In the genomic region with DNA sequence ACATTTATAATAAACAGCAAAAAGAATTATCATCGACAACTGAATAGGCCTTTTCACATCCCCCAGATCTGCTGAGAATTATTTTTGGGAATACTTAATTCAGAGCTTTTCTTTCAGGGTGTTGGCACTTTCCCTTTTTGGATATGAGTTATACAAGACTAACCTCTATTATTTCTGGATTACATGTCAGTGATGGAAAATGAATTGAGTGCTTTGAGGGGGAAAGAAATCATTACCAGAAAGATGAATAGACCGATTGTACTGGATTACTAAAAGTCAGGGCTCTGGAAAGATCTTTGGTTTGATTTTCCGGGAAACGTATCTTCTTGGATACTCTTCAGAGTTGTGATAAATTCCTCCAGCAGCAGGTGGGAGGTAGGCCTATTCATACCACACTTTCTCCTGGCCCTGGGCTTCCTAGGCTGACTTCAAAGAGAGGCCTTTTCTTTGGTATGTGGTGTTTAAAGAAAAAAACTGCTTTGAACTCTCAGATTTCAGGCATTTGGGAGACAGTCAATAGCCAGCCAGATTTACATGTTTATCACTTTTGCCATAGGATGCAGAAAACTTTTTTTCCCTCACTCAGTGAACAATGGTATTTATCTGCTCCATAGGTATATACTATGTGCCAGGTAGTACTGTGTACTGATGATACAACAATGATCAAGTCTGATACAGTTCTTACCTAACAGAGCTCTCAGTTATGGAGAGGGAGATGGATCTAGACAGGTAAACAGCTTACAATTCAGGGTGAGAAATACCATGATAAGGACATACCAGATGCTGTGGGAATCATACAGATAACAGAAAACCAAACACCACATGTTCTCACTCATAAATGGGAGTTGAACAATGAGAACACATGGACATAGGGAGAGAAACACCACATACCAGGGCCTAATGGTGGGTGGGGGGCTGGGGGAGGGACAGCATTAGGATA, we compare ENCODE assay signal across 23 cellular contexts.
DNase-seq lines count a peak whose midpoint lies in the region; ATAC-seq and TF ChIP-seq lines count a peak whose summit lies in the region.
"Had no signal": no experiment of that assay in that cellular context is flagged by ENCODE, and none has a peak within 500 bp of the region (broad histone marks: within the 10 kb centered on the region; RNA-seq: fewer than 3 reads in every experiment).

No MANE protein-coding gene starts in this region.

- BruUV-seq in PC-3 (replicated peaks; lab: Mats Ljungman, UMichigan), result no TSS peak

- CTCF ChIA-PET in activated CD8-positive, alpha-beta T cell treated with anti-CD3 and anti-CD28 coated beads, Interleukin-2, amount 10 ng/mL, durations not matched to agents 7 days and 5 days (lab: Charles Lee), result no interaction called here
- CTCF ChIA-PET in PC-3 (lab: Charles Lee), result no interaction called here

- intact Hi-C loops in PC-3 (cut with micrococcal nuclease), result no loop called here

- H3K27ac Mint-ChIP-seq in activated CD8-positive, alpha-beta T cell treated with anti-CD3 and anti-CD28 coated beads, Interleukin-2, amount 10 ng/mL, durations not matched to agents 7 days and 5 days, result no peak overlapping the region
- H3K27ac Mint-ChIP-seq: activated naive CD8-positive, alpha-beta T cell treated with anti-CD3 and anti-CD28 coated beads for 36 hours; activated T-helper 2 cell treated with anti-CD3 and anti-CD28 coated beads, Interferon-gamma antibody, Interleukin-2, Interleukin-4, amounts not matched to agents 10 μg/mL and 5 μg/mL and 100 μg/mL, durations not matched to agents 14 hours and 24 hours and 36 hours; CD4-positive, alpha-beta memory T cell; natural killer cell; stimulated activated memory B cell treated with anti-CD40 and anti-IgM and Interleukin-4, amounts not matched to agents 10 μg/mL and 1 μg/mL and 100 μg/mL, for 72 hours had no signal

- H3K27me3 ChIP-seq in HUES64 (ENCODE audit: insufficient read depth, low read length), result no peaks in the 10 kb centered on the region
- no peaks in the 10 kb centered on the region for H3K27me3 ChIP-seq in PC-3 (ENCODE audit: low read length)
- H3K27me3 ChIP-seq: left lung had no signal

- no peak overlapping the region for H3K4me3 Mint-ChIP-seq in activated CD8-positive, alpha-beta T cell treated with anti-CD3 and anti-CD28 coated beads, Interleukin-2, amount 10 ng/mL, durations not matched to agents 7 days and 5 days
- H3K4me3 Mint-ChIP-seq: activated naive CD8-positive, alpha-beta T cell treated with anti-CD3 and anti-CD28 coated beads for 36 hours; CD4-positive, alpha-beta memory T cell; natural killer cell; stimulated activated memory B cell treated with anti-CD40 and anti-IgM and Interleukin-4, amounts not matched to agents 10 μg/mL and 1 μg/mL and 100 μg/mL, for 72 hours had no signal

- no peaks in the 10 kb centered on the region for H3K27me3 Mint-ChIP-seq in activated CD8-positive, alpha-beta T cell treated with anti-CD3 and anti-CD28 coated beads, Interleukin-2, amount 10 ng/mL, durations not matched to agents 7 days and 5 days (ENCODE audit: low read depth)
- H3K27me3 Mint-ChIP-seq: activated naive CD8-positive, alpha-beta T cell treated with anti-CD3 and anti-CD28 coated beads for 36 hours; CD4-positive, alpha-beta memory T cell; stimulated activated memory B cell treated with anti-CD40 and anti-IgM and Interleukin-4, amounts not matched to agents 10 μg/mL and 1 μg/mL and 100 μg/mL, for 72 hours had no signal

- no peak for TF ChIP-seq CTCF in PC-3 (conservative IDR thresholded peaks at IDR 0.05; ENCODE audit: low read depth, low read length)

- peaks cover 10% of the 10 kb centered on the region for H3K4me1 ChIP-seq in HUES64 (ENCODE audit: insufficient read depth, low read length)
- peaks cover 9% of the 10 kb centered on the region for H3K4me1 ChIP-seq in PC-3 (ENCODE audit: insufficient read depth, low read length)
- H3K4me1 ChIP-seq: left lung had no signal

- H3K4me2 ChIP-seq in PC-3 (ENCODE audit: low read length), result no peak overlapping the region
- H3K4me2 ChIP-seq: KMS-11 had no signal

- H4K20me1 ChIP-seq in PC-3 (ENCODE audit: low read length), result no peaks in the 10 kb centered on the region

- no peaks in the 10 kb centered on the region for H3K79me2 ChIP-seq in PC-3 (ENCODE audit: low read length)

- no peak overlapping the region for H2AFZ ChIP-seq in PC-3 (ENCODE audit: low read length)

- H3K9me3 Mint-ChIP-seq in activated CD8-positive, alpha-beta T cell treated with anti-CD3 and anti-CD28 coated beads, Interleukin-2, amount 10 ng/mL, durations not matched to agents 7 days and 5 days (ENCODE audit: insufficient read depth), result peaks cover 7% of the 10 kb centered on the region
- H3K9me3 Mint-ChIP-seq: activated naive CD8-positive, alpha-beta T cell treated with anti-CD3 and anti-CD28 coated beads for 36 hours; CD4-positive, alpha-beta memory T cell; natural killer cell had no signal

- H3K36me3 ChIP-seq in HUES64 (ENCODE audit: insufficient read depth, low read length) (no peaks in the 10 kb centered on the region), PC-3 (ENCODE audit: low read depth, low read length) (no peaks in the 10 kb centered on the region)
- H3K36me3 ChIP-seq: left lung had no signal

- peak overlapping the region; percentile 46; the same call in 1 of the 2 replicates for H3K27ac ChIP-seq in HUES64 (ENCODE audit: low read depth, low read length)
- H3K27ac ChIP-seq in PC-3 (ENCODE audit: low read length), result no peak overlapping the region
- H3K27ac ChIP-seq: KMS-11, left lung had no signal

- no peaks in the 10 kb centered on the region for H3K36me3 Mint-ChIP-seq in activated CD8-positive, alpha-beta T cell treated with anti-CD3 and anti-CD28 coated beads, Interleukin-2, amount 10 ng/mL, durations not matched to agents 7 days and 5 days (ENCODE audit: low read depth)
- H3K36me3 Mint-ChIP-seq: natural killer cell had no signal

- POLR2A ChIA-PET in activated CD8-positive, alpha-beta T cell treated with anti-CD3 and anti-CD28 coated beads, Interleukin-2, amount 10 ng/mL, durations not matched to agents 7 days and 5 days (lab: Charles Lee), result no interaction called here
- POLR2A ChIA-PET in PC-3 (lab: Charles Lee; ENCODE audit: unreplicated experiment), result no interaction called here

- H3K9me2 ChIP-seq in PC-3 (replicated peaks; ENCODE audit: low read length), result no peaks in the 10 kb centered on the region

- H3F3A ChIP-seq in PC-3 (ENCODE audit: low read length, unreplicated experiment), result no peaks in the 10 kb centered on the region

- H3K4me1 Mint-ChIP-seq in activated CD8-positive, alpha-beta T cell treated with anti-CD3 and anti-CD28 coated beads, Interleukin-2, amount 10 ng/mL, durations not matched to agents 7 days and 5 days (ENCODE audit: low read depth), result no peaks in the 10 kb centered on the region
- H3K4me1 Mint-ChIP-seq: activated naive CD8-positive, alpha-beta T cell treated with anti-CD3 and anti-CD28 coated beads for 36 hours; CD4-positive, alpha-beta memory T cell; natural killer cell had no signal

- H3K4me3 ChIP-seq in HUES64 (ENCODE audit: low read length), result no peak overlapping the region
- no peak overlapping the region for H3K4me3 ChIP-seq in PC-3 (ENCODE audit: low read length)
- H3K4me3 ChIP-seq: left lung had no signal

- ATAC-seq in activated CD8-positive, alpha-beta T cell treated with anti-CD3 and anti-CD28 coated beads, Interleukin-2, amount 10 ng/mL, durations not matched to agents 7 days and 5 days, result no peak
- no peak for ATAC-seq in PC-3
- ATAC-seq: left lung; natural killer cell; stimulated activated memory B cell treated with anti-CD40 and anti-IgM and Interleukin-4, amounts not matched to agents 10 μg/mL and 1 μg/mL and 100 μg/mL, for 72 hours had no signal

- WGBS in HUES64, result 19% methylated on average over 3 of the region's 4 CpGs

- DNase-seq in astrocyte of the hippocampus (ENCODE audit: low read depth, low spot score), result peak; percentile 35
- peak; percentile 43 for DNase-seq in left kidney (ENCODE audit: low read depth, low spot score)
- DNase-seq in putamen (ENCODE audit: low spot score), result peak; percentile 68
- DNase-seq in activated CD8-positive, alpha-beta T cell treated with anti-CD3 and anti-CD28 coated beads, Interleukin-2, amount 10 ng/mL, durations not matched to agents 7 days and 5 days, result no peak
- no peak for DNase-seq in PC-3
- DNase-seq in amniotic stem cell (lab: John Stamatoyannopoulos, UW), result no peak
- DNase-seq: activated CD8-positive, alpha-beta memory T cell treated with anti-CD3 and anti-CD28 coated beads, Interleukin-2, amount 50 U/mL, for 4 hours; activated naive CD8-positive, alpha-beta T cell treated with anti-CD3 and anti-CD28 coated beads for 36 hours; CD4-positive, alpha-beta memory T cell; cortex of kidney; DMS153; GDM1; left lung; midbrain; natural killer cell; NCI-H1930; NCI-H2227 treated with DMSO at 0.1 percent for 48 hours; SHP77 treated with DMSO at 0.1 percent for 48 hours; small intestine had no signal

- H3K9me3 ChIP-seq in HUES64 (ENCODE audit: insufficient read depth, low read depth, low read length), result no peaks in the 10 kb centered on the region
- no peaks in the 10 kb centered on the region for H3K9me3 ChIP-seq in PC-3 (ENCODE audit: low read length)
- H3K9me3 ChIP-seq: left lung had no signal

- H3K9ac ChIP-seq in HUES64 (ENCODE audit: low read depth, low read length), result no peak overlapping the region; the same call in 1 of the 2 replicates
- H3K9ac ChIP-seq in PC-3 (ENCODE audit: low read length), result no peak overlapping the region
- H3K9ac ChIP-seq: KMS-11 had no signal

Comparison
In these comparisons a context has a peak if more than half of its experiments do, and no peak if none do; other contexts are left out.
1. DNase-seq: peak in astrocyte of the hippocampus (single experiment), left kidney (single experiment) and putamen (single experiment); none in activated CD8-positive, alpha-beta T cell treated with anti-CD3 and anti-CD28 coated beads, Interleukin-2, amount 10 ng/mL, durations not matched to agents 7 days and 5 days (single experiment), PC-3 (single experiment) and amniotic stem cell (single experiment).